8 cellular contexts compared by ENCODE assay signal in genomic region chr16:83356266-83356665, GRCh38.
DNase-seq lines count a peak whose midpoint lies in the region; ATAC-seq and TF ChIP-seq lines count a peak whose summit lies in the region.

No MANE protein-coding gene starts in this region.

- peak; percentile 46 for DNase-seq in COR-L47 (lab: John Stamatoyannopoulos, UW)
- peak; percentile 45 for DNase-seq in LNCaP clone FGC (ENCODE audit: low read depth)
- DNase-seq in RWPE2 (ENCODE audit: low spot score): no peak
- peak; percentile 73 for DNase-seq in fibroblast of the aortic adventitia (ENCODE audit: low read depth)
- no peak for DNase-seq in osteocyte (ENCODE audit: extremely low spot score, unreplicated experiment)
- DNase-seq in spleen: no peak
- DNase-seq in activated naive CD4-positive, alpha-beta T cell (lab: John Stamatoyannopoulos, UW): no peak

- H3K4me1 Mint-ChIP-seq in osteocyte (ENCODE audit: unreplicated experiment): no peaks in the 10 kb centered on the region

- no peaks in the 10 kb centered on the region for H3K27me3 Mint-ChIP-seq in osteocyte (ENCODE audit: unreplicated experiment)

- WGBS in spleen, 5 donors: 3 to 7% (median 4%) methylated on average over 4 of the region's 4 CpGs

- peak; percentile 65 for TF ChIP-seq CTCF in LNCaP clone FGC (IDR thresholded peaks at IDR 0.05; ENCODE audit: control insufficient read depth, extremely low read depth, insufficient read depth)
- peak; percentile 84 for TF ChIP-seq CTCF in RWPE2 (IDR thresholded peaks at IDR 0.05; ENCODE audit: poor library complexity, severe bottlenecking)
- peak; percentile 84 for TF ChIP-seq CTCF in fibroblast of the aortic adventitia (IDR thresholded peaks at IDR 0.05; ENCODE audit: insufficient read depth, low read length)
- TF ChIP-seq CTCF in osteocyte (IDR thresholded peaks at IDR 0.05): peak; percentile 77
- TF ChIP-seq CTCF in spleen (IDR thresholded peaks at IDR 0.05 in 8 of 11, conservative IDR thresholded peaks at IDR 0.05 in 3 of 11): peak in 5 of 11 experiments; percentile 18 to 48 (median 43)

- ATAC-seq in GM19043 (IDR thresholded peaks at IDR 0.05; ENCODE audit: low read depth, unreplicated experiment) (peak; percentile 57), RWPE2 (ENCODE audit: low read depth) (peak; percentile 96)

- H3K4me3 ChIP-seq in LNCaP clone FGC (ENCODE audit: low read depth, low read length) (no peak overlapping the region), RWPE2 (ENCODE audit: severe bottlenecking) (no peak overlapping the region), fibroblast of the aortic adventitia (ENCODE audit: low read depth, low read length) (no peak overlapping the region), spleen (no peak overlapping the region)

- H3K9me3 Mint-ChIP-seq in osteocyte (ENCODE audit: unreplicated experiment): no peaks in the 10 kb centered on the region

- H3K27me3 ChIP-seq in RWPE2 (ENCODE audit: insufficient read depth, poor library complexity, severe bottlenecking): no peaks in the 10 kb centered on the region
- H3K27me3 ChIP-seq in spleen (replicated peaks in 1 of 7): no peaks in the 10 kb centered on the region

- intact Hi-C loops in spleen (cut with DNase I; ENCODE audit: low total_unique reads): no loop called here

- no peaks in the 10 kb centered on the region for H3K9me3 ChIP-seq in RWPE2 (ENCODE audit: severe bottlenecking)
- H3K9me3 ChIP-seq in spleen: no peaks in the 10 kb centered on the region

- no peak overlapping the region for H3K4me3 Mint-ChIP-seq in osteocyte (ENCODE audit: unreplicated experiment)

- H3K36me3 Mint-ChIP-seq in osteocyte (ENCODE audit: unreplicated experiment): no peaks in the 10 kb centered on the region

- TF ChIP-seq POLR2A in spleen (IDR thresholded peaks at IDR 0.05): no peak

- no peak overlapping the region for H3K27ac ChIP-seq in RWPE2 (ENCODE audit: poor library complexity, severe bottlenecking)
- no peak overlapping the region for H3K27ac ChIP-seq in spleen

- no peak overlapping the region for H3K27ac Mint-ChIP-seq in osteocyte (ENCODE audit: unreplicated experiment)

- no peaks in the 10 kb centered on the region for H3K4me1 ChIP-seq in RWPE2 (ENCODE audit: insufficient read depth, poor library complexity, severe bottlenecking)
- H3K4me1 ChIP-seq in spleen: no peaks in the 10 kb centered on the region

- H3K36me3 ChIP-seq in RWPE2 (ENCODE audit: low read depth) (no peaks in the 10 kb centered on the region), spleen (no peaks in the 10 kb centered on the region)

Comparison
In these comparisons a context has a peak if more than half of its experiments do, and no peak if none do; other contexts are left out.
1. DNase-seq: peak in COR-L47 (single experiment), LNCaP clone FGC (single experiment) and fibroblast of the aortic adventitia (single experiment); none in RWPE2 (single experiment), osteocyte (single experiment), spleen (single experiment) and activated naive CD4-positive, alpha-beta T cell (0 of 4).